Comparison of ENCODE assay signal across 1 cellular context in the genomic region with DNA sequence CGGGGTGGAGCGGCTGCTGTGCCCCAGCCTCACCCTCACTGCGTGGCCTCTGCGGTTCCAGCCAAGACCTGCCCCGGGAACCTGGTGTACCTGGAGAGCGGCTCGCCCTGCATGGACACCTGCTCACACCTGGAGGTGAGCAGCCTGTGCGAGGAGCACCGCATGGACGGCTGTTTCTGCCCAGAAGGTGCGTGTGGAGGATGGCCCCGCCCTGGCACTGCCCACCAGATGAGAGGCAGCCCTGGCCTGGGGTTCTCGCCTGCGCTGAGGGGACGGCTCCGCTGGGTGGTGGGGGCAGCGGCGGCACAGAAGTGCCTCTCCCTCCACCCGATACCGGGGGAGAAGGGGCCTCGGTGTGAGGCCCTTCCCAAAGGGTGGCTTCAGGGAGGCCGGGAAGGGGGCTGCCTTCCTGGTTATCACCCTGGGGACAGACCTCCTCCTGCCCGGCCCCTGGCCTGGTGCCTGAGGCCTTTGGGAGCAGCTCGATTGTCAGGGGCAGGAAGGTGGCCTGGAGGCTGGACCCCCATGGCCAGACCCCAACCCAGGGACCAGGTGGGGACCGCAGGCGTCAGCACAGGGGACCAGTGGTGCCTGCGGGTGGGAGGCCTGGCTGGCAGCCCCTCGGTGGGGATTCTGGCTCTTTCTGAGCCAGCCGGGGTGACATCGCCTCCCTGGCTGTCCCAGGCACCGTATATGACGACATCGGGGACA.
TF ChIP-seq lines count a peak whose summit lies in the region.

No MANE protein-coding gene starts in this region.

TF ChIP-seq in HEK293, 187 proteins besides CTCF, POLR2A, EP300 and RAD21 (continued from another document):
- TF ChIP-seq, protein P1, sequence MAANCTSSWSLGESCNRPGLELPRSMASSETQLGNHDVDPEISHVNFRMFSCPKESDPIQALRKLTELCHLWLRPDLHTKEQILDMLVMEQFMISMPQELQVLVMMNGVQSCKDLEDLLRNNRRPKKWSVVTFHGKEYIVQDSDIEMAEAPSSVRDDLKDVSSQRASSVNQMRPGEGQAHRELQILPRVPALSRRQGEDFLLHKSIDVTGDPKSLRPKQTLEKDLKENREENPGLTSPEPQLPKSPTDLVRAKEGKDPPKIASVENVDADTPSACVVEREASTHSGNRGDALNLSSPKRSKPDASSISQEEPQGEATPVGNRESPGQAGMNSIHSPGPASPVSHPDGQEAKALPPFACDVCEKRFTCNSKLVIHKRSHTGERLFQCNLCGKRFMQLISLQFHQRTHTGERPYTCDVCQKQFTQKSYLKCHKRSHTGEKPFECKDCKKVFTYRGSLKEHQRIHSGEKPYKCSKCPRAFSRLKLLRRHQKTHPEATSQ (tag by site-specific recombination; IDR thresholded peaks at IDR 0.05), result no peak
